In the genomic region with DNA sequence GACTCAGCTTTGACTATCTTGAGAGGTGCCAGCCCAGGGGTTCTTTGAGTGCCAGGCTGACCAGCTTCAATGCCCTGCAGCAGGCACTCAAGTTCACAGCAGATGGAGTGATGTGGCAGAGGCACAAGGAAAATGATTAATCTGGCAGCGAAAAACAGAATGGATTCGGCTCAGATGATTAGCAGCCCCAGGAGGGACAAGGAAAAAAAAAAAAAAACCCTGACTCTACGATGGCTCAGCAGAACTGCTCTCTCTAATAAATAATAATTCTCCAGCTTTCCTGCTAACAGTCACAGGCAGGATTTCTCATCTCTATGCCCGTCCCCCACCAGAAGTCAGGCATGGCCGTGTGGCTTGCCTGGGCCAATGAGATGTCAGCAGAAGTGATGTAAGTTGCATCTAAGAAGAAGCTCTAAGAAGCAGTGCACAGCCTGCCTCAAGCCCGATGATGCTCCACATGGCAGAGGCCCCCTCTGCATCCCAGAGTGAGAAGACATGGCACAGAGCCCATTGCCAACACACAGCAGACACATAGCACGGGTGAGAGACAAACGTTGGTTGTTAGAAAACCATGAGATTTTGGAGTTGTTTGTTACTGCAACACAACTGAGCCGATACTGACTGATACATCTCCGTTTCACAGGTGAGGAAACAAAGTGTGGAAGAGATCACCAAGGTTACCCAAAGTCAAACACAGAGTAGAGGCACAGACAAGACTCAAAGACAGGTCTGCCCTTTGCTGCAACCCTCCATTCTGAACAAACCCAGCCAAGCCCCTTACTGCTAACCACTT, we compare ENCODE assay signal across 13 cellular contexts.
DNase-seq lines count a peak whose midpoint lies in the region; ATAC-seq, FAIRE-seq and TF ChIP-seq lines count a peak whose summit lies in the region.
"Had no signal": no experiment of that assay in that cellular context is flagged by ENCODE, and none has a peak within 500 bp of the region (broad histone marks: within the 10 kb centered on the region; RNA-seq: fewer than 3 reads in every experiment).

No MANE protein-coding gene starts in this region.

- H3K4me3 ChIP-seq in epithelial cell of proximal tubule (ENCODE audit: low read depth, low read length), result no peak overlapping the region
- no peak overlapping the region for H3K4me3 ChIP-seq in pancreas

- H3K4me1 ChIP-seq in pancreas, result peaks cover 0 to 10% (median 7%) of the 10 kb centered on the region in 3 donors

- peak overlapping the region in 3 of 4 donors; percentile 22 to 60 (median 51) for H3K27ac ChIP-seq in pancreas
- H3K27ac ChIP-seq: HL-60, neutrophil had no signal

- H3K27me3 ChIP-seq in pancreas, result no peaks in the 10 kb centered on the region

- intact Hi-C loops in pancreas (cut with DNase I), result loop anchor here in 1 of 3 donors (10.0 kb wide), 1 partner anchor 258 kb away; no protein-coding TSS in a partner anchor

- H3K36me3 ChIP-seq in pancreas, result no peaks in the 10 kb centered on the region
- H3K36me3 ChIP-seq: neutrophil had no signal

- TF ChIP-seq CTCF in epithelial cell of proximal tubule (conservative IDR thresholded peaks at IDR 0.05; ENCODE audit: low read depth, low read length) (no peak), pancreas (IDR thresholded peaks at IDR 0.05) (no peak)

- FAIRE-seq in pancreas (lab: Jason Lieb, UNC), result no peak

- H3K9me3 ChIP-seq in pancreas, result no peaks in the 10 kb centered on the region
- H3K9me3 ChIP-seq: neutrophil had no signal

- ATAC-seq in pancreas, result peak in 2 of 4 donors; percentile 6 to 24
- ATAC-seq: T-cell had no signal

- 65 to 69% methylated on average over 10 of the region's 10 CpGs for WGBS in pancreas, 2 donors

- DNase-seq in DMS 273 treated with DMSO at 0.1 percent for 48 hours (lab: John Stamatoyannopoulos, UW), result peak; percentile 33
- peak; percentile 79 to 84 for DNase-seq in NCI-H524 (lab: John Stamatoyannopoulos, UW)
- peak; percentile 95 for DNase-seq in epithelial cell of proximal tubule (ENCODE audit: low read depth)
- no peak for DNase-seq in pancreas
- no peak for DNase-seq in effector CD4-positive, alpha-beta T cell
- no peak for DNase-seq in SW 1271 (lab: John Stamatoyannopoulos, UW)
- DNase-seq in NCI-H1417 treated with DMSO at 0.1 percent for 48 hours (lab: John Stamatoyannopoulos, UW), result no peak
- no peak for DNase-seq in activated CD4-positive, CD25-positive, alpha-beta regulatory T cell (lab: John Stamatoyannopoulos, UW)
- DNase-seq: EL, H9, T-cell had no signal

Comparison
In these comparisons a context has a peak if more than half of its experiments do, and no peak if none do; other contexts are left out.
1. DNase-seq: peak in DMS 273 treated with DMSO at 0.1 percent for 48 hours (single experiment), NCI-H524 (2 of 2) and epithelial cell of proximal tubule (single experiment); none in pancreas (0 of 6), effector CD4-positive, alpha-beta T cell (single experiment), SW 1271 (0 of 2), NCI-H1417 treated with DMSO at 0.1 percent for 48 hours (single experiment) and activated CD4-positive, CD25-positive, alpha-beta regulatory T cell (0 of 4).